Comparison of ENCODE assay signal across 15 cellular contexts in the genomic region with DNA sequence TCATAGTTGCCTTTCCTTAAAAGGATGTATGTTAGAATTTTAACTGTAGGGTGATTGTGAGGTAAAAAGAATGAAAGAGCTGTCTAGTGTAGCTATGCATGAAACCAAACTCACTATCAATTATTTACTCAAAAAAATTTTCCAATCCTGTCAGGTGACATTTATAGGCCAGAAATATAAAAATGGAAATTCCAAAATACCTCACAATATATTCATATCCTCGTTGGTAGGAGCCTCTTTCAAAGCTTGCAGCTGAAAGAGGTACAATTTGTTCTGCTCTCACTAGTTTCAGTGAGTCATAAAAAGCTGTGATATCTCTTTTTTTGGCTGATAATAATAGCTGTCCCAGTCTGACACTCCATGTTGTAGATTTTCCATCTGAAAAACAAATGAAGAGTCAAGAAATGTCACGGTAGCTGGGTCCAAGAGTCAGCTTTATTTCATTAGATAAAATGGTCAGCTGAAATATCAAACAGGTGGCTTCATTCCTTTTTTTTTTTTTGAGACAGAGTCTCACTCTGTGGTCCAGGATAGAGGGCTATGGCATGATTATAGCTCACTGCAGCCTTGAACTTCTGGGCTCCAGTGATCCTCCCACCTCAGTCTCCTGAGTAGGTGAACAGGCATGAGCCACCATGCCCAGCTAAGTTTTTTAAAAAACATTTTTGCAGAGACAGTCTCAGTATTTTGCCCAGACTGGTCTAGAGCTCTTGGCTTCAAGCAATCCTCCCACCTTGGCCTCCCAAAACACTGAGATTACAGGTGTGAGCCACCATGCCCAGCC. TPM values are rescaled to one million over a fixed set of nuclear protein-coding genes. Genes with fewer than 3 reads are reported as not detected.
A peak's percentile ranks its signal among the peaks of the same experiment; 100 is the strongest.
DNase-seq lines count a peak whose midpoint lies in the region; ATAC-seq and TF ChIP-seq lines count a peak whose summit lies in the region.
"Had no signal": no experiment of that assay in that cellular context is flagged by ENCODE, and none has a peak within 500 bp of the region (broad histone marks: within the 10 kb centered on the region; RNA-seq: fewer than 3 reads in every experiment).

No MANE protein-coding gene starts in this region.

- CTCF ChIA-PET in activated CD8-positive, alpha-beta T cell treated with anti-CD3 and anti-CD28 coated beads for 36 hours (lab: Charles Lee) = no interaction called here
- CTCF ChIA-PET in activated CD8-positive, alpha-beta T cell treated with anti-CD3 and anti-CD28 coated beads, Interleukin-2, amount 10 ng/mL, durations not matched to agents 7 days and 5 days (lab: Charles Lee) = no interaction called here

- TF ChIP-seq CTCF in activated CD8-positive, alpha-beta T cell treated with anti-CD3 and anti-CD28 coated beads for 36 hours (IDR thresholded peaks at IDR 0.05) = no peak
- no peak for TF ChIP-seq CTCF in gastrocnemius medialis (IDR thresholded peaks at IDR 0.05 in 4 of 5, conservative IDR thresholded peaks at IDR 0.05 in 1 of 5)
- no peak for TF ChIP-seq CTCF in osteocyte (IDR thresholded peaks at IDR 0.05)

- no peaks in the 10 kb centered on the region for H3K27me3 ChIP-seq in gastrocnemius medialis
- H3K27me3 ChIP-seq: testis had no signal

- H3K4me1 ChIP-seq in gastrocnemius medialis = peaks cover 10 to 30% of the 10 kb centered on the region in 2 donors
- H3K4me1 ChIP-seq: testis had no signal

- in situ Hi-C loops in gastrocnemius medialis (cut with MboI; ENCODE audit: low sequenced_read_pairs in 4 of 4) = no loop called here

- peaks cover 26% of the 10 kb centered on the region for H3K4me1 Mint-ChIP-seq in activated CD8-positive, alpha-beta T cell treated with anti-CD3 and anti-CD28 coated beads for 36 hours (ENCODE audit: low read depth)
- no peaks in the 10 kb centered on the region for H3K4me1 Mint-ChIP-seq in activated CD8-positive, alpha-beta T cell treated with anti-CD3 and anti-CD28 coated beads, Interleukin-2, amount 10 ng/mL, durations not matched to agents 7 days and 5 days (ENCODE audit: low read depth)
- H3K4me1 Mint-ChIP-seq in activated naive CD8-positive, alpha-beta T cell treated with anti-CD3 and anti-CD28 coated beads, Interleukin-2, amount 50 U/mL, for 24 hours = peaks cover 25% of the 10 kb centered on the region
- peaks cover 13% of the 10 kb centered on the region for H3K4me1 Mint-ChIP-seq in osteocyte (ENCODE audit: unreplicated experiment)

- H3K36me3 Mint-ChIP-seq in activated CD8-positive, alpha-beta T cell treated with anti-CD3 and anti-CD28 coated beads for 36 hours (ENCODE audit: low read depth) = peaks cover 53% of the 10 kb centered on the region
- peaks cover 58% of the 10 kb centered on the region for H3K36me3 Mint-ChIP-seq in activated CD8-positive, alpha-beta T cell treated with anti-CD3 and anti-CD28 coated beads, Interleukin-2, amount 10 ng/mL, durations not matched to agents 7 days and 5 days (ENCODE audit: low read depth)
- H3K36me3 Mint-ChIP-seq in activated naive CD8-positive, alpha-beta T cell treated with anti-CD3 and anti-CD28 coated beads, Interleukin-2, amount 50 U/mL, for 24 hours (ENCODE audit: low read depth) = peaks cover 61% of the 10 kb centered on the region
- H3K36me3 Mint-ChIP-seq in osteocyte (ENCODE audit: unreplicated experiment) = peaks cover 28% of the 10 kb centered on the region

- peaks cover 6% of the 10 kb centered on the region for H3K9me3 Mint-ChIP-seq in activated CD8-positive, alpha-beta T cell treated with anti-CD3 and anti-CD28 coated beads for 36 hours
- H3K9me3 Mint-ChIP-seq in activated CD8-positive, alpha-beta T cell treated with anti-CD3 and anti-CD28 coated beads, Interleukin-2, amount 10 ng/mL, durations not matched to agents 7 days and 5 days (ENCODE audit: insufficient read depth) = no peaks in the 10 kb centered on the region
- no peaks in the 10 kb centered on the region for H3K9me3 Mint-ChIP-seq in activated naive CD8-positive, alpha-beta T cell treated with anti-CD3 and anti-CD28 coated beads, Interleukin-2, amount 50 U/mL, for 24 hours
- H3K9me3 Mint-ChIP-seq in osteocyte (ENCODE audit: unreplicated experiment) = no peaks in the 10 kb centered on the region

- H3K27ac Mint-ChIP-seq in activated CD8-positive, alpha-beta T cell treated with anti-CD3 and anti-CD28 coated beads for 36 hours = peak overlapping the region; percentile 82
- H3K27ac Mint-ChIP-seq in activated CD8-positive, alpha-beta T cell treated with anti-CD3 and anti-CD28 coated beads, Interleukin-2, amount 10 ng/mL, durations not matched to agents 7 days and 5 days = no peak overlapping the region
- H3K27ac Mint-ChIP-seq in activated naive CD8-positive, alpha-beta T cell treated with anti-CD3 and anti-CD28 coated beads, Interleukin-2, amount 50 U/mL, for 24 hours = peak overlapping the region; percentile 74
- H3K27ac Mint-ChIP-seq in osteocyte (ENCODE audit: unreplicated experiment) = no peak overlapping the region

- no peak overlapping the region for H3K4me3 ChIP-seq in gastrocnemius medialis
- H3K4me3 ChIP-seq: testis had no signal

- H3K36me3 ChIP-seq in gastrocnemius medialis = peaks cover 0 to 8% of the 10 kb centered on the region in 2 donors

- peak; percentile 85 for ATAC-seq in activated CD8-positive, alpha-beta T cell treated with anti-CD3 and anti-CD28 coated beads for 36 hours
- no peak for ATAC-seq in activated CD8-positive, alpha-beta T cell treated with anti-CD3 and anti-CD28 coated beads, Interleukin-2, amount 10 ng/mL, durations not matched to agents 7 days and 5 days
- ATAC-seq in HG02759 (IDR thresholded peaks at IDR 0.05; ENCODE audit: unreplicated experiment) = peak; percentile 82
- ATAC-seq in activated naive CD8-positive, alpha-beta T cell treated with anti-CD3 and anti-CD28 coated beads, Interleukin-2, amount 50 U/mL, for 24 hours = peak; percentile 79
- peak in 1 of 2 donors; percentile 49 for ATAC-seq in gastrocnemius medialis
- no peak for ATAC-seq in HG03520 (IDR thresholded peaks at IDR 0.05; ENCODE audit: unreplicated experiment)

- intact Hi-C loops in activated CD8-positive, alpha-beta T cell treated with anti-CD3 and anti-CD28 coated beads for 36 hours (cut with micrococcal nuclease) = no loop called here
- intact Hi-C loops in gastrocnemius medialis (cut with DNase I; ENCODE audit: low total_unique reads) = no loop called here

- H3K27ac ChIP-seq in gastrocnemius medialis = peak overlapping the region in 3 of 4 donors; percentile 53 to 55 (median 53)
- H3K27ac ChIP-seq: testis had no signal

- DNase-seq in activated CD8-positive, alpha-beta T cell treated with anti-CD3 and anti-CD28 coated beads for 36 hours = no peak
- DNase-seq in activated CD8-positive, alpha-beta T cell treated with anti-CD3 and anti-CD28 coated beads, Interleukin-2, amount 10 ng/mL, durations not matched to agents 7 days and 5 days = no peak
- DNase-seq in activated naive CD8-positive, alpha-beta T cell treated with anti-CD3 and anti-CD28 coated beads, Interleukin-2, amount 50 U/mL, for 24 hours = no peak
- DNase-seq in gastrocnemius medialis = no peak
- no peak for DNase-seq in OCI-M1 (lab: John Stamatoyannopoulos, UW)
- DNase-seq in osteocyte (ENCODE audit: extremely low spot score, unreplicated experiment) = no peak
- DNase-seq: activated CD4-positive, CD25-positive, alpha-beta regulatory T cell treated with anti-CD3 and anti-CD28 coated beads, Interleukin-2, amount 50 U/mL, for 72 hours; Kasumi-1; left cardiac atrium; occipital lobe; SHP77; stimulated activated CD4-positive, alpha-beta T cell treated with anti-CD3 and anti-CD28 coated beads, Interleukin-2, amount 100 ng/mL, for 48 hours; testis had no signal

- POLR2A ChIA-PET in activated CD8-positive, alpha-beta T cell treated with anti-CD3 and anti-CD28 coated beads for 36 hours (lab: Charles Lee) = interaction anchor here (0.6 to 1.2 kb wide), 2 partner anchors 25 to 396 kb away, joined by 3 to 4 read pairs; no protein-coding TSS in a partner anchor
- POLR2A ChIA-PET in activated CD8-positive, alpha-beta T cell treated with anti-CD3 and anti-CD28 coated beads, Interleukin-2, amount 10 ng/mL, durations not matched to agents 7 days and 5 days (lab: Charles Lee) = interaction anchor here (0.6 kb wide), 1 partner anchor 387 kb away, joined by 3 read pairs; no protein-coding TSS in a partner anchor

- no peaks in the 10 kb centered on the region for H3K9me3 ChIP-seq in gastrocnemius medialis
- H3K9me3 ChIP-seq: testis had no signal

- TF ChIP-seq POLR2A in gastrocnemius medialis (IDR thresholded peaks at IDR 0.05) = no peak

- H3K27me3 Mint-ChIP-seq in activated CD8-positive, alpha-beta T cell treated with anti-CD3 and anti-CD28 coated beads for 36 hours = no peaks in the 10 kb centered on the region
- H3K27me3 Mint-ChIP-seq in activated CD8-positive, alpha-beta T cell treated with anti-CD3 and anti-CD28 coated beads, Interleukin-2, amount 10 ng/mL, durations not matched to agents 7 days and 5 days (ENCODE audit: low read depth) = no peaks in the 10 kb centered on the region
- no peaks in the 10 kb centered on the region for H3K27me3 Mint-ChIP-seq in activated naive CD8-positive, alpha-beta T cell treated with anti-CD3 and anti-CD28 coated beads, Interleukin-2, amount 50 U/mL, for 24 hours
- H3K27me3 Mint-ChIP-seq in osteocyte (ENCODE audit: unreplicated experiment) = no peaks in the 10 kb centered on the region

- no peak overlapping the region for H3K4me3 Mint-ChIP-seq in activated CD8-positive, alpha-beta T cell treated with anti-CD3 and anti-CD28 coated beads for 36 hours
- H3K4me3 Mint-ChIP-seq in activated CD8-positive, alpha-beta T cell treated with anti-CD3 and anti-CD28 coated beads, Interleukin-2, amount 10 ng/mL, durations not matched to agents 7 days and 5 days = no peak overlapping the region
- no peak overlapping the region for H3K4me3 Mint-ChIP-seq in activated naive CD8-positive, alpha-beta T cell treated with anti-CD3 and anti-CD28 coated beads, Interleukin-2, amount 50 U/mL, for 24 hours
- H3K4me3 Mint-ChIP-seq in osteocyte (ENCODE audit: unreplicated experiment) = no peak overlapping the region

RNA-seq across cellular contexts. Expression of a gene that starts 50.8 kb away (rescaled TPM):
- total RNA-seq in activated CD8-positive, alpha-beta T cell treated with anti-CD3 and anti-CD28 coated beads for 36 hours = 10 to 100 TPM; 41.3 to 43.5 TPM
- total RNA-seq in activated CD8-positive, alpha-beta T cell treated with anti-CD3 and anti-CD28 coated beads, Interleukin-2, amount 10 ng/mL, durations not matched to agents 7 days and 5 days = 10 to 100 TPM; 58.0 to 59.6 TPM
- total RNA-seq in gastrocnemius medialis = 10 to 100 TPM; 41.8 to 52.2 (median 47.3) TPM
- 47.3 and 52.4 TPM in 2 replicates for total RNA-seq in osteocyte

Comparison
In these comparisons a context has a peak if more than half of its experiments do, and no peak if none do; other contexts are left out.
1. ATAC-seq: peak in activated CD8-positive, alpha-beta T cell treated with anti-CD3 and anti-CD28 coated beads for 36 hours (single experiment), HG02759 (single experiment) and activated naive CD8-positive, alpha-beta T cell treated with anti-CD3 and anti-CD28 coated beads, Interleukin-2, amount 50 U/mL, for 24 hours (single experiment); none in activated CD8-positive, alpha-beta T cell treated with anti-CD3 and anti-CD28 coated beads, Interleukin-2, amount 10 ng/mL, durations not matched to agents 7 days and 5 days (single experiment) and HG03520 (single experiment).
2. H3K27ac Mint-ChIP-seq: peak in activated CD8-positive, alpha-beta T cell treated with anti-CD3 and anti-CD28 coated beads for 36 hours (single experiment) and activated naive CD8-positive, alpha-beta T cell treated with anti-CD3 and anti-CD28 coated beads, Interleukin-2, amount 50 U/mL, for 24 hours (single experiment); none in activated CD8-positive, alpha-beta T cell treated with anti-CD3 and anti-CD28 coated beads, Interleukin-2, amount 10 ng/mL, durations not matched to agents 7 days and 5 days (single experiment) and osteocyte (single experiment).